In the genomic region with DNA sequence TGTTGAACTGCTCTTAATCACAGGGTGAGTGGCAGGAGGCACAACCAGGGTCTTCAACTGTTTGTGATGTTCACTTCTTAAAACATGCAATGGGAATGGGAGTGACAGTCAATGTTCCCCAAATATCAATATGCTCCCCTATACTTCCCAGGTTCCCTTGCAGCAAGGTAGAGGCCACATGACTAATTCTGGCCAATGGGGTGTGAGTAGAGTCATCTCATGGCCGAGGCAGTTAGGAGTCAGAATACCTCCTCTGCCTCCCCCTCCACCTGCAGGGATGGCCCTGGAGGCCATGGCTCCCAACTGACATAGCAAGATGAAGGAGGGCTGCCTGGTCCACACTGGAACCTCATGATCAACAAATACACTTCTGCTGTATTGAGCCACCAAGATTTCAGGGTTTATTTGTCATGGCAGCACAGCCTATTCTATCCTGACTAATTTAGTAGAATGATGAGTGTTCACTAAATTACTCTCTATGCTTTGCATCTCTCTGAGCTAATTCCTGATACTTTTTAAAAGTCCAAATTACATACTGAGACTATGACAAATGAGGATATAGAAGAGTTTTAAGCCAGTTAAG, we compare ENCODE assay signal across 32 cellular contexts. TPM values are rescaled to one million over a fixed set of nuclear protein-coding genes. Genes with fewer than 3 reads are reported as not detected.
"Had no signal": no experiment of that assay in that cellular context is flagged by ENCODE, and none has a peak within 500 bp of the region (broad histone marks: within the 10 kb centered on the region; RNA-seq: fewer than 3 reads in every experiment).

No MANE protein-coding gene starts in this region.

- H3K4me2 ChIP-seq: smooth muscle cell had no signal

- H3K9me3 ChIP-seq: neutrophil, pancreas, psoas muscle, spleen, suprapubic skin, testis, tibial artery, transverse colon, upper lobe of right lung, uterus had no signal

- H3K4me1 Mint-ChIP-seq: nephron progenitor cell, neural crest cell had no signal

- H3K9me3 Mint-ChIP-seq: naive B cell; naive thymus-derived CD8-positive, alpha-beta T cell; nephron progenitor cell; neural crest cell; stimulated activated memory B cell treated with anti-CD40 and anti-IgM and Interleukin-4, amounts not matched to agents 10 μg/mL and 1 μg/mL and 100 μg/mL, for 72 hours; type B pancreatic cell had no signal

- H3K27me3 Mint-ChIP-seq: naive B cell; naive thymus-derived CD8-positive, alpha-beta T cell; stimulated activated memory B cell treated with anti-CD40 and anti-IgM and Interleukin-4, amounts not matched to agents 10 μg/mL and 1 μg/mL and 100 μg/mL, for 72 hours; stimulated activated naive CD8-positive, alpha-beta T cell treated with anti-CD3 and anti-CD28 coated beads, Interleukin-15, amount 100 ng/mL, for 72 hours; type B pancreatic cell had no signal

- FAIRE-seq: pancreas had no signal

- DNase-seq: naive B cell; naive thymus-derived CD8-positive, alpha-beta T cell; nephron progenitor cell; nucleus accumbens; pancreas; psoas muscle; right cardiac atrium; spleen; stimulated activated CD4-positive, alpha-beta T cell treated with anti-CD3 and anti-CD28 coated beads, Interleukin-12 subunit alpha, Interleukin-12 subunit beta, amount 100 ng/mL, for 4 hours; stimulated activated CD4-positive, alpha-beta T cell treated with anti-CD3 and anti-CD28 coated beads, Interleukin-1b, Interleukin-23, amount 100 ng/mL, for 48 hours; stimulated activated CD4-positive, alpha-beta T cell treated with anti-CD3 and anti-CD28 coated beads, Interleukin-4, amount 100 ng/mL, for 1 hour; stimulated activated CD4-positive, alpha-beta T cell treated with anti-CD3 and anti-CD28 coated beads, Interleukin-4, amount 100 ng/mL, for 4 hours; stimulated activated CD8-positive, alpha-beta memory T cell treated with anti-CD3 and anti-CD28 coated beads, Interleukin-4, amount 100 ng/mL, for 48 hours; stimulated activated naive CD4-positive, alpha-beta T cell; stimulated activated naive CD8-positive, alpha-beta T cell treated with anti-CD3 and anti-CD28 coated beads, Interleukin-15, amount 100 ng/mL, for 72 hours; stimulated activated naive CD8-positive, alpha-beta T cell treated with anti-CD3 and anti-CD28 coated beads, Interleukin-15, Interleukin-2, amounts not matched to agents 100 U/mL and 50 U/mL, for 24 hours; substantia nigra; testis; tibial artery; transverse colon; upper lobe of right lung; uterus had no signal

- H3K4me3 Mint-ChIP-seq: naive B cell; naive thymus-derived CD8-positive, alpha-beta T cell; nephron progenitor cell; neural crest cell; stimulated activated memory B cell treated with anti-CD40 and anti-IgM and Interleukin-4, amounts not matched to agents 10 μg/mL and 1 μg/mL and 100 μg/mL, for 72 hours; stimulated activated naive CD8-positive, alpha-beta T cell treated with anti-CD3 and anti-CD28 coated beads, Interleukin-15, amount 100 ng/mL, for 72 hours; type B pancreatic cell had no signal

- H3K4me1 ChIP-seq: pancreas, psoas muscle, suprapubic skin, testis, tibial artery, transverse colon, upper lobe of right lung, uterus had no signal

- ATAC-seq: naive thymus-derived CD8-positive, alpha-beta T cell; pancreas; psoas muscle; right cardiac atrium; sciatic nerve; stimulated activated memory B cell treated with anti-CD40 and anti-IgM and Interleukin-4, amounts not matched to agents 10 μg/mL and 1 μg/mL and 100 μg/mL, for 72 hours; stimulated activated naive CD8-positive, alpha-beta T cell treated with anti-CD3 and anti-CD28 coated beads, Interleukin-15, amount 100 ng/mL, for 72 hours; stimulated activated naive CD8-positive, alpha-beta T cell treated with anti-CD3 and anti-CD28 coated beads, Interleukin-15, Interleukin-2, amounts not matched to agents 100 U/mL and 50 U/mL, for 24 hours; upper lobe of right lung had no signal

- H3K27ac Mint-ChIP-seq: naive B cell; nephron progenitor cell; stimulated activated memory B cell treated with anti-CD40 and anti-IgM and Interleukin-4, amounts not matched to agents 10 μg/mL and 1 μg/mL and 100 μg/mL, for 72 hours; stimulated activated naive CD8-positive, alpha-beta T cell treated with anti-CD3 and anti-CD28 coated beads, Interleukin-15, amount 100 ng/mL, for 72 hours; type B pancreatic cell had no signal

- H3K36me3 ChIP-seq: uterus had no signal

- H3K27ac ChIP-seq: neutrophil, pancreas, psoas muscle, skin epidermis, spleen, suprapubic skin, testis, tibial artery, transverse colon, upper lobe of right lung, uterus had no signal

- H3K4me3 ChIP-seq: pancreas, psoas muscle, skin epidermis, smooth muscle cell, spleen, suprapubic skin, testis, tibial artery, transverse colon, upper lobe of right lung, uterus had no signal

- H3K27me3 ChIP-seq: neutrophil, pancreas, spleen, suprapubic skin, testis, tibial artery, transverse colon, upper lobe of right lung, uterus had no signal

RNA-seq across cellular contexts. Expression of gene SIGLEC11, which starts 55.3 kb away (rescaled TPM):
- total RNA-seq: naive thymus-derived CD8-positive, alpha-beta T cell; neural crest cell; osteocyte; renal cortical epithelial cell; smooth muscle cell had no signal
- polyA plus RNA-seq: naive thymus-derived CD8-positive, alpha-beta T cell; smooth muscle cell had no signal
